ENCODE assay signal across 23 cellular contexts in the genomic region with DNA sequence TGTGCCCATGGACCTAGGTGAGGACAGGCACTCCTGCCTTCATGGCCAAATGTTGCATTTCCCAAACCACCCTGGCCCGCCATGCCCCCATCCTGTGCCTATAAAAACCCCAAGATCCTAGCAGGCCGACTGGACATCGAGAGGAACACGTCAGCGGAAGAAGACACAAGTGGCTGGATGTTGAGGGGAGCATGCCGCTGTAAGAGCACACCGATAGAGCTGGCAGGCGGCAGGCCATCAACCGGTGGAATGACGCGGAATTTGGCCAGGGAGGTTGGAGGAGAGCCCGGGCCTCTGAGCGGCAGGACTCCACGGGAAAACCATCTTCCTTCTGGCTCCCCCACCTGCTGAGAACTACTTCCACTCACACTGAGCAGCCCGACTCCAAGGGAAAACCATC.
"Had no signal": no experiment of that assay in that cellular context is flagged by ENCODE, and none has a peak within 500 bp of the region (broad histone marks: within the 10 kb centered on the region; RNA-seq: fewer than 3 reads in every experiment).

No MANE protein-coding gene starts in this region.

- H3K9me3 Mint-ChIP-seq: mesothelial cell of epicardium, naive B cell had no signal

- H3K4me1 ChIP-seq: left lung, left ventricle myocardium inferior, lower lobe of right lung had no signal

- H3K27me3 ChIP-seq: hepatocyte, left lung had no signal

- H2AFZ ChIP-seq: hepatocyte had no signal

- H3K4me1 Mint-ChIP-seq: immature natural killer cell, memory B cell, mesothelial cell of epicardium, naive B cell had no signal

- H3K9me3 ChIP-seq: left ventricle myocardium inferior, lower lobe of right lung, mucosa of descending colon had no signal

- H3K27ac Mint-ChIP-seq: immature natural killer cell, memory B cell, mesothelial cell of epicardium had no signal

- H3K36me3 ChIP-seq: left lung, left ventricle myocardium inferior, lower lobe of right lung had no signal

- H3K4me3 Mint-ChIP-seq: immature natural killer cell, memory B cell, mesothelial cell of epicardium had no signal

- H3K4me3 ChIP-seq: hepatocyte, left lung, left ventricle myocardium inferior, lower lobe of right lung, lung, mucosa of descending colon had no signal

- H3K27ac ChIP-seq: hepatocyte, left lung, left ventricle myocardium inferior, lower lobe of right lung had no signal

- H3K27me3 Mint-ChIP-seq: memory B cell, naive B cell had no signal

- H3K36me3 Mint-ChIP-seq: immature natural killer cell, memory B cell, mesothelial cell of epicardium, naive B cell had no signal

- H3K4me2 ChIP-seq: hepatocyte had no signal

- ATAC-seq: left cardiac atrium, left colon, left lobe of liver, left lung, left ventricle myocardium superior, lower lobe of right lung, mucosa of descending colon had no signal

- DNase-seq: hippocampal formation, hypothalamus, immature natural killer cell, islet precursor cell, kidney, kidney glomerular epithelial cell, left cardiac atrium, left colon, left ventricle myocardium inferior, left ventricle myocardium superior, lower lobe of right lung, mammary epithelial cell, mesenchymal stem cell, mesendoderm, midbrain, mucosa of descending colon, naive B cell had no signal
